Comparison of ENCODE assay signal across 28 cellular contexts in genomic region chr7:125934965-125935364, GRCh38.
"Had no signal": no experiment of that assay in that cellular context is flagged by ENCODE, and none has a peak within 500 bp of the region (broad histone marks: within the 10 kb centered on the region; RNA-seq: fewer than 3 reads in every experiment).

No MANE protein-coding gene starts in this region.

- DNase-seq: activated CD4-positive, alpha-beta T cell treated with anti-CD3 and anti-CD28 coated beads for 48 hours; activated CD8-positive, alpha-beta T cell treated with anti-CD3 and anti-CD28 coated beads for 36 hours; activated naive CD8-positive, alpha-beta T cell treated with anti-CD3 and anti-CD28 coated beads, Interleukin-2, amount 50 U/mL, for 24 hours; activated T-cell treated with anti-CD3 and anti-CD28 coated beads, Interleukin-2, amount 50 U/mL, for 4 hours; amygdala; effector CD8-positive, alpha-beta T cell; esophagus squamous epithelium; hippocampal formation; kidney; left colon; naive B cell; nephron progenitor cell; stimulated activated CD4-positive, alpha-beta T cell treated with anti-CD3 and anti-CD28 coated beads, Interleukin-4, amount 100 ng/mL, for 24 hours; T-helper 9 cell; trophoblast cell; WERI-Rb-1 had no signal

- H3K4me1 Mint-ChIP-seq: activated naive CD4-positive, alpha-beta T cell treated with anti-CD3 and anti-CD28 coated beads, Interleukin-2, amount 50 U/mL, for 24 hours; activated naive CD8-positive, alpha-beta T cell treated with anti-CD3 and anti-CD28 coated beads, Interleukin-2, amount 50 U/mL, for 24 hours; activated T-helper 17 cell treated with anti-CD3 and anti-CD28 coated beads, Interleukin-2, amount 50 U/mL, for 72 hours; central memory CD8-positive, alpha-beta T cell; mesothelial cell of epicardium; naive B cell; stimulated activated effector memory CD8-positive, alpha-beta T cell treated with anti-CD3 and anti-CD28 coated beads, Interleukin-12 subunit alpha, Interleukin-12 subunit beta, amount 100 ng/mL, for 72 hours had no signal

- H3K27ac ChIP-seq: epithelial cell of prostate, esophagus squamous epithelium, gastroesophageal sphincter, neutrophil, skin epidermis, thoracic aorta, WERI-Rb-1 had no signal

- H3K36me3 Mint-ChIP-seq: activated naive CD4-positive, alpha-beta T cell treated with anti-CD3 and anti-CD28 coated beads, Interleukin-2, amount 50 U/mL, for 24 hours; mesothelial cell of epicardium; naive B cell; stimulated activated effector memory CD8-positive, alpha-beta T cell treated with anti-CD3 and anti-CD28 coated beads, Interleukin-12 subunit alpha, Interleukin-12 subunit beta, amount 100 ng/mL, for 72 hours had no signal

- H3K4me1 ChIP-seq: gastroesophageal sphincter had no signal

- H3K27me3 ChIP-seq: esophagus squamous epithelium, gastroesophageal sphincter, neutrophil had no signal

- H3K4me3 ChIP-seq: esophagus squamous epithelium, gastroesophageal sphincter, skin epidermis, thoracic aorta had no signal

- H3K4me3 Mint-ChIP-seq: activated CD8-positive, alpha-beta T cell treated with anti-CD3 and anti-CD28 coated beads for 36 hours; activated naive CD4-positive, alpha-beta T cell treated with anti-CD3 and anti-CD28 coated beads, Interleukin-2, amount 50 U/mL, for 24 hours; activated naive CD8-positive, alpha-beta T cell treated with anti-CD3 and anti-CD28 coated beads, Interleukin-2, amount 50 U/mL, for 24 hours; activated T-cell treated with anti-CD3 and anti-CD28 coated beads, Interleukin-2, amount 50 U/mL, for 4 hours; activated T-helper 17 cell treated with anti-CD3 and anti-CD28 coated beads, Interleukin-2, amount 50 U/mL, for 72 hours; central memory CD8-positive, alpha-beta T cell; mesothelial cell of epicardium; naive B cell; nephron progenitor cell; stimulated activated effector memory CD8-positive, alpha-beta T cell treated with anti-CD3 and anti-CD28 coated beads, Interleukin-12 subunit alpha, Interleukin-12 subunit beta, amount 100 ng/mL, for 72 hours; stimulated activated naive CD8-positive, alpha-beta T cell treated with anti-CD3 and anti-CD28 coated beads, Interleukin-15, Interleukin-2, amounts not matched to agents 100 ng/mL and 50 ng/mL, for 24 hours had no signal

- H3K27me3 Mint-ChIP-seq: activated CD8-positive, alpha-beta T cell treated with anti-CD3 and anti-CD28 coated beads for 36 hours; activated naive CD4-positive, alpha-beta T cell treated with anti-CD3 and anti-CD28 coated beads, Interleukin-2, amount 50 U/mL, for 24 hours; activated naive CD8-positive, alpha-beta T cell treated with anti-CD3 and anti-CD28 coated beads, Interleukin-2, amount 50 U/mL, for 24 hours; activated T-helper 17 cell treated with anti-CD3 and anti-CD28 coated beads, Interleukin-2, amount 50 U/mL, for 72 hours; central memory CD8-positive, alpha-beta T cell; naive B cell; progenitor cell of endocrine pancreas; stimulated activated naive CD8-positive, alpha-beta T cell treated with anti-CD3 and anti-CD28 coated beads, Interleukin-15, Interleukin-2, amounts not matched to agents 100 ng/mL and 50 ng/mL, for 24 hours had no signal

- H3K36me3 ChIP-seq: esophagus squamous epithelium, gastroesophageal sphincter, neutrophil, thoracic aorta, WERI-Rb-1 had no signal

- H3K9me3 ChIP-seq: esophagus squamous epithelium, gastroesophageal sphincter, neutrophil, thoracic aorta had no signal

- H3K27ac Mint-ChIP-seq: activated CD8-positive, alpha-beta T cell treated with anti-CD3 and anti-CD28 coated beads for 36 hours; activated naive CD4-positive, alpha-beta T cell treated with anti-CD3 and anti-CD28 coated beads, Interleukin-2, amount 50 U/mL, for 24 hours; activated naive CD8-positive, alpha-beta T cell treated with anti-CD3 and anti-CD28 coated beads, Interleukin-2, amount 50 U/mL, for 24 hours; activated T-helper 17 cell treated with anti-CD3 and anti-CD28 coated beads, Interleukin-2, amount 50 U/mL, for 72 hours; mesothelial cell of epicardium; naive B cell; nephron progenitor cell; progenitor cell of endocrine pancreas; stimulated activated effector memory CD8-positive, alpha-beta T cell treated with anti-CD3 and anti-CD28 coated beads, Interleukin-12 subunit alpha, Interleukin-12 subunit beta, amount 100 ng/mL, for 72 hours; stimulated activated naive CD8-positive, alpha-beta T cell treated with anti-CD3 and anti-CD28 coated beads, Interleukin-15, Interleukin-2, amounts not matched to agents 100 ng/mL and 50 ng/mL, for 24 hours had no signal
